Comparison of ENCODE assay signal across 8 cellular contexts in genomic region chr21:44817506-44817880, GRCh38. TPM values are rescaled to one million over a fixed set of nuclear protein-coding genes. Genes with fewer than 3 reads are reported as not detected.
DNase-seq lines count a peak whose midpoint lies in the region; ATAC-seq lines count a peak whose summit lies in the region.

No MANE protein-coding gene starts in this region.

- no peak overlapping the region for H3K27ac Mint-ChIP-seq in CD4-positive, CD25-positive, alpha-beta regulatory T cell

- peak overlapping the region; percentile 47 to 83 (median 70) for H3K4me3 Mint-ChIP-seq in CD4-positive, CD25-positive, alpha-beta regulatory T cell

- no peak overlapping the region for H3K4me3 ChIP-seq in CD4-positive, CD25-positive, alpha-beta regulatory T cell (ENCODE audit: low read depth, low read length)
- H3K4me3 ChIP-seq in NT2/D1 (ENCODE audit: insufficient read length, low read depth), result peak overlapping the region; percentile 73

- H3K9me3 Mint-ChIP-seq in CD4-positive, CD25-positive, alpha-beta regulatory T cell, result peaks cover 0 to 11% (median 5%) of the 10 kb centered on the region in 7 donors

- peak overlapping the region; percentile 84 for H3K9ac ChIP-seq in NT2/D1 (ENCODE audit: insufficient read length, low read depth)

- H3K27me3 Mint-ChIP-seq in CD4-positive, CD25-positive, alpha-beta regulatory T cell, result no peaks in the 10 kb centered on the region

- ATAC-seq in CD4-positive, CD25-positive, alpha-beta regulatory T cell (ENCODE audit: low read depth in 2 of 2), result peak; percentile 84 to 89
- ATAC-seq in GM19467 (IDR thresholded peaks at IDR 0.05; ENCODE audit: unreplicated experiment), result peak; percentile 54

- peaks cover 18% of the 10 kb centered on the region for H3K4me1 ChIP-seq in CD4-positive, CD25-positive, alpha-beta regulatory T cell (ENCODE audit: control insufficient read depth, insufficient read depth, low read length, poor library complexity, severe bottlenecking)
- H3K4me1 ChIP-seq in NT2/D1 (ENCODE audit: insufficient read depth, insufficient read length), result peaks cover 12% of the 10 kb centered on the region

- DNase-seq in CD4-positive, CD25-positive, alpha-beta regulatory T cell, result peak; percentile 89 to 90 (median 89)
- DNase-seq in HPDE6-E6E7 (ENCODE audit: extremely low spot score) (peak; percentile 83), NT2/D1 (ENCODE audit: low read depth, low spot score) (peak; percentile 84), activated T-cell treated with anti-CD3 and anti-CD28 coated beads for 24 hours (ENCODE audit: low read depth) (peak; percentile 90), epidermal melanocyte (ENCODE audit: insufficient read length, low spot score) (peak; percentile 89), middle frontal gyrus (ENCODE audit: extremely low spot score, low spot score) (peak; percentile 72)
- peak; percentile 88 for DNase-seq in stimulated activated CD8-positive, alpha-beta memory T cell treated with anti-CD3 and anti-CD28 coated beads, Interleukin-15, amount 100 ng/mL, for 24 hours (ENCODE audit: low read depth)

- peaks cover 4 to 18% (median 10%) of the 10 kb centered on the region in 4 donors for H3K4me1 Mint-ChIP-seq in CD4-positive, CD25-positive, alpha-beta regulatory T cell

- peaks cover 4 to 8% of the 10 kb centered on the region in 2 experiments for H3K9me3 ChIP-seq in CD4-positive, CD25-positive, alpha-beta regulatory T cell (ENCODE audit: control insufficient read depth in 2 of 2, low read length in 2 of 2)
- H3K9me3 ChIP-seq in NT2/D1 (ENCODE audit: insufficient read depth, low read length), result peaks cover 39% of the 10 kb centered on the region

- H3K27me3 ChIP-seq in CD4-positive, CD25-positive, alpha-beta regulatory T cell (ENCODE audit: control insufficient read depth, insufficient read depth, low read length), result no peaks in the 10 kb centered on the region
- H3K27me3 ChIP-seq in NT2/D1 (ENCODE audit: insufficient read depth, insufficient read length), result no peaks in the 10 kb centered on the region

- H3K27ac ChIP-seq in CD4-positive, CD25-positive, alpha-beta regulatory T cell (ENCODE audit: insufficient read depth, low read length, poor library complexity, severe bottlenecking), result peak overlapping the region; percentile 81

- peaks cover 3% of the 10 kb centered on the region for H3K36me3 Mint-ChIP-seq in CD4-positive, CD25-positive, alpha-beta regulatory T cell

- H3K36me3 ChIP-seq in CD4-positive, CD25-positive, alpha-beta regulatory T cell (ENCODE audit: control insufficient read depth, insufficient read depth, low read length), result peaks cover 4% of the 10 kb centered on the region
- peaks cover 32% of the 10 kb centered on the region for H3K36me3 ChIP-seq in NT2/D1 (ENCODE audit: insufficient read depth, insufficient read length, low read length)

RNA-seq across cellular contexts. Expression of gene SUMO3, which starts 0.4 kb away (rescaled TPM):
- 65.8 TPM for total RNA-seq in CD4-positive, CD25-positive, alpha-beta regulatory T cell
- 10 to 100 TPM; 76.3 to 88.9 (median 80.2) TPM for polyA plus RNA-seq in CD4-positive, CD25-positive, alpha-beta regulatory T cell

RNA-seq across cellular contexts. Expression of gene UBE2G2, which starts 15.9 kb away (rescaled TPM):
- total RNA-seq in CD4-positive, CD25-positive, alpha-beta regulatory T cell, result 109 TPM
- 10 to 100 TPM; 42.8 to 50.9 (median 49.0) TPM for polyA plus RNA-seq in CD4-positive, CD25-positive, alpha-beta regulatory T cell

RNA-seq across cellular contexts. Expression of gene PTTG1IP, which starts 56.0 kb away (rescaled TPM):
- total RNA-seq in CD4-positive, CD25-positive, alpha-beta regulatory T cell, result 98.3 TPM
- polyA plus RNA-seq in CD4-positive, CD25-positive, alpha-beta regulatory T cell, result 100 to 1,000 TPM in 1 of 4 donors, 10 to 100 TPM in 3; 78.5 to 100 (median 95.1) TPM
